9 cellular contexts compared by ENCODE assay signal in the genomic region with DNA sequence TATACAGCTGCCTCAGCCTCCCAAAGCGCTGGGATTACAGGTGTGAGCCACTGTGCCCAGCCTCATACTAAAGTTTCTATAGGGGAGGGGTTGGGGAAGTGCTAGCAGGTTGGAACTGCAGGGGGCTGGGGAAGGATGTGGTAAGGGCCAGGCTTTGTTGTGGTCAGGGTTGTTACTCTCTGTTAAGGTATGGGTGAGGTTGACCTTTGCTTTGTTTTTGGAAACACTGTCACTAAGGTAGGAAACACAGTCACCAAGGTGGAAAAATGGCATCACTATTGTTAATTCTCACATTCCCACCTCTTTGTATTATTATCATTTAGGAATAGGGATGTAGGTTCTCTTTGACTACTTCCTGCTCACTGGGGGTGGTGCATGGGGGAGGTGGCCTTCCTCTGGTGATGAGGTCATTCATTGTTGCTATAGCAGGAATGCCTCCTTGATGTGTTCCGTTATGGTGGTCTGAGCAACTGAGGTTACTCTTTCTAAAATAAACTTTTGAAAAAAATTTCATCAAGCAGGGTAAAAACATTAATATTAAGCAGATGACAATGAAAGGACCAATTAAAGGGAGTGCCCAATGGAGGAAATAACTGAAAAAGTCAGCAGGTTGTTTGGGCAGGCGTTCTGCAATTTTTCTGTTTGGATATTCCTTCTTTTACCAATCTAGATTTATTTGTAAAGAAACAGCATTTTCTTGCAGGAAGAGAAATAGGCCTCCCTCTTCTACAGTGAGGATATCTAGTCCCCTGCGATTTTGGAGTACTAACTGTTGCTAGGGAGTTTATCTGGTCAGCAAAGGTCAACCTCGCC.
A peak's percentile ranks its signal among the peaks of the same experiment; 100 is the strongest.
DNase-seq lines count a peak whose midpoint lies in the region; ATAC-seq and TF ChIP-seq lines count a peak whose summit lies in the region.
"Had no signal": no experiment of that assay in that cellular context is flagged by ENCODE, and none has a peak within 500 bp of the region (broad histone marks: within the 10 kb centered on the region; RNA-seq: fewer than 3 reads in every experiment).

No MANE protein-coding gene starts in this region.

- peaks cover 3% of the 10 kb centered on the region for H3K36me3 Mint-ChIP-seq in activated CD8-positive, alpha-beta T cell treated with anti-CD3 and anti-CD28 coated beads for 36 hours (ENCODE audit: low read depth)
- no peaks in the 10 kb centered on the region for H3K36me3 Mint-ChIP-seq in natural killer cell

- TF ChIP-seq CTCF in activated CD8-positive, alpha-beta T cell treated with anti-CD3 and anti-CD28 coated beads for 36 hours (IDR thresholded peaks at IDR 0.05) = no peak
- TF ChIP-seq CTCF in natural killer cell (IDR thresholded peaks at IDR 0.05) = no peak

- peak overlapping the region; percentile 66 for H3K27ac Mint-ChIP-seq in activated CD8-positive, alpha-beta T cell treated with anti-CD3 and anti-CD28 coated beads for 36 hours
- H3K27ac Mint-ChIP-seq in natural killer cell = peak overlapping the region in 1 of 2 donors; percentile 13

- intact Hi-C loops in activated CD8-positive, alpha-beta T cell treated with anti-CD3 and anti-CD28 coated beads for 36 hours (cut with micrococcal nuclease) = no loop called here
- intact Hi-C loops in natural killer cell (cut with micrococcal nuclease) = no loop called here
- intact Hi-C loops in posterior cingulate gyrus (cut with DNase I) = no loop called here

- peaks cover 30% of the 10 kb centered on the region for H3K4me1 Mint-ChIP-seq in activated CD8-positive, alpha-beta T cell treated with anti-CD3 and anti-CD28 coated beads for 36 hours (ENCODE audit: low read depth)
- peaks cover 13 to 22% of the 10 kb centered on the region in 2 donors for H3K4me1 Mint-ChIP-seq in natural killer cell

- ATAC-seq in GM18499 (IDR thresholded peaks at IDR 0.05; ENCODE audit: insufficient read depth, unreplicated experiment) (peak; percentile 61), HG02981 (IDR thresholded peaks at IDR 0.05; ENCODE audit: unreplicated experiment) (peak; percentile 76), natural killer cell (peak in 2 of 3 donors; percentile 62 to 85), GM18505 (IDR thresholded peaks at IDR 0.05; ENCODE audit: unreplicated experiment) (no peak)
- peak; percentile 95 for ATAC-seq in activated CD8-positive, alpha-beta T cell treated with anti-CD3 and anti-CD28 coated beads for 36 hours

- peak; percentile 95 for DNase-seq in activated CD8-positive, alpha-beta T cell treated with anti-CD3 and anti-CD28 coated beads for 36 hours
- DNase-seq in natural killer cell (no peak), amniotic stem cell (lab: John Stamatoyannopoulos, UW) (no peak), NCI-H446 (lab: John Stamatoyannopoulos, UW) (no peak), posterior cingulate gyrus (no peak)
- DNase-seq: NCI-H510A had no signal

- peaks cover 25% of the 10 kb centered on the region for H3K27me3 Mint-ChIP-seq in activated CD8-positive, alpha-beta T cell treated with anti-CD3 and anti-CD28 coated beads for 36 hours
- H3K27me3 Mint-ChIP-seq in natural killer cell (ENCODE audit: low read depth in 2 of 2) = peaks cover 5 to 7% of the 10 kb centered on the region in 2 donors

- peaks cover 5% of the 10 kb centered on the region for H3K9me3 Mint-ChIP-seq in activated CD8-positive, alpha-beta T cell treated with anti-CD3 and anti-CD28 coated beads for 36 hours
- peaks cover 2 to 3% of the 10 kb centered on the region in 2 donors for H3K9me3 Mint-ChIP-seq in natural killer cell

- CTCF ChIA-PET in activated CD8-positive, alpha-beta T cell treated with anti-CD3 and anti-CD28 coated beads for 36 hours (lab: Charles Lee) = interaction anchor here (1.2 kb wide), 1 partner anchor 21 kb away, joined by 3 read pairs; no protein-coding TSS in a partner anchor

- TF ChIP-seq POLR2A in GM18505 (IDR thresholded peaks at IDR 0.05; ENCODE audit: borderline replicate concordance, extremely low read depth, insufficient read depth, insufficient read length) = no peak

- POLR2A ChIA-PET in activated CD8-positive, alpha-beta T cell treated with anti-CD3 and anti-CD28 coated beads for 36 hours (lab: Charles Lee) = no interaction called here

- H3K4me3 Mint-ChIP-seq in activated CD8-positive, alpha-beta T cell treated with anti-CD3 and anti-CD28 coated beads for 36 hours = no peak overlapping the region
- peak overlapping the region; percentile 7 for H3K4me3 Mint-ChIP-seq in natural killer cell
